In the genomic region with DNA sequence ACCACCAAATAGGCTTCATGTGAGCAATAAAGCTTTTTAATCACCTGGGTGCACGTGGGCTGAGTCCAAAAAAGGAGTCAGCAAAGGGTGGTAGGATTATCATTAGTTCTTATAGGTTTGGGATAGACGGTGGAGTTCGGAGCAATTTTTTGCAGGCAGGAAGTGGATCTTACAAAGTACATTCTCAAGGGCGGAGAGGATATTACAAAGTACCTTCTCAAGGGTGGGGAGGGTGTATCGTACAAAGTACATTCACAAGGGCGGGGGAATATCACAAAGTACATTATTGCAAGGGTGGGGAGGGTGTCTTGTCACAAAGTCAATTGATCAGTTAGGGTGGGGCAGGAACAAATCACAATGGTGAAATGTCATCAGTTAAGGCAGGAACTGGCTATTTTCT, we compare ENCODE assay signal across 2 cellular contexts. TPM values are rescaled to one million over a fixed set of nuclear protein-coding genes. Genes with fewer than 3 reads are reported as not detected.
"Had no signal": no experiment of that assay in that cellular context is flagged by ENCODE, and none has a peak within 500 bp of the region (broad histone marks: within the 10 kb centered on the region; RNA-seq: fewer than 3 reads in every experiment).

No MANE protein-coding gene starts in this region.

RNA-seq across cellular contexts. Expression of a gene that starts 8.6 kb away (rescaled TPM):
- total RNA-seq: G401, GM12878 had no signal
- polyA plus RNA-seq: GM12878 had no signal
